ENCODE assay signal across 16 cellular contexts in the genomic region with DNA sequence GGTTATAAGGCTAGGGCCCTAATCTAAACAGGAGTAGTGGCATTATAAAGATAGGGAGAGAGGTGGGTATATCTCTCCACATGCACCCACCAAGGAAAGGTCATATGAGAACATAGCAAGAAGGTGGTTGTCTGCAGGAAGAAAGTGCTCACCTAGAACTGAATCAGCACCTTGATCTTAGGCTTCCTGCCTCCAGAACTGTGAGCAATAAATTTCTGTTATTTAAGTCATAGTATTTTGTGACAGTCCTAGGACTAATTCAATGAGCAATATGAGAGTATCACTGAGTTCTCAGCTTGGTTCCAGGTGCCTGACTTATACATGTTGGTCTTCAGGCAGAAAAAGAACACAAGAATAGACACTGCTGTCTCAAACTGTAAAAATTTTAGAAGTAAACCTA.
"Had no signal": no experiment of that assay in that cellular context is flagged by ENCODE, and none has a peak within 500 bp of the region (broad histone marks: within the 10 kb centered on the region; RNA-seq: fewer than 3 reads in every experiment).

No MANE protein-coding gene starts in this region.

- FAIRE-seq: kidney, pancreas had no signal

- H3K4me1 Mint-ChIP-seq: endodermal cell had no signal

- H3K9me3 Mint-ChIP-seq: dendritic cell treated with granulocyte-macrophage colony-stimulating factor and Interleukin-4, amounts not matched to agents 40 ng/mL and 50 ng/mL, for 4 days; endodermal cell; immature natural killer cell had no signal

- H3K4me3 Mint-ChIP-seq: dendritic cell treated with granulocyte-macrophage colony-stimulating factor and Interleukin-4, amounts not matched to agents 40 ng/mL and 50 ng/mL, for 4 days; endodermal cell; immature natural killer cell; T-helper 17 cell had no signal

- DNase-seq: activated effector memory CD4-positive, alpha-beta T cell treated with anti-CD3 and anti-CD28 coated beads, Interleukin-2, amount 50 U/mL, for 16 hours; amygdala; central memory CD4-positive, alpha-beta T cell; endodermal cell; heart left ventricle; hypothalamus; immature natural killer cell; kidney; left colon; nucleus accumbens; pancreas; retina; stimulated activated CD4-positive, alpha-beta T cell treated with anti-CD3 and anti-CD28 coated beads, Interleukin-12 subunit alpha, Interleukin-12 subunit beta, amount 100 ng/mL, for 4 hours; stimulated activated CD4-positive, alpha-beta T cell treated with anti-CD3 and anti-CD28 coated beads, Interleukin-4, amount 100 ng/mL, for 1 hour; T-helper 17 cell had no signal

- H3K27ac Mint-ChIP-seq: dendritic cell treated with granulocyte-macrophage colony-stimulating factor and Interleukin-4, amounts not matched to agents 40 ng/mL and 50 ng/mL, for 4 days; endodermal cell; immature natural killer cell; T-helper 17 cell had no signal

- H3K27me3 Mint-ChIP-seq: dendritic cell treated with granulocyte-macrophage colony-stimulating factor and Interleukin-4, amounts not matched to agents 40 ng/mL and 50 ng/mL, for 4 days; T-helper 17 cell had no signal
